ENCODE assay signal across 8 cellular contexts in the genomic region with DNA sequence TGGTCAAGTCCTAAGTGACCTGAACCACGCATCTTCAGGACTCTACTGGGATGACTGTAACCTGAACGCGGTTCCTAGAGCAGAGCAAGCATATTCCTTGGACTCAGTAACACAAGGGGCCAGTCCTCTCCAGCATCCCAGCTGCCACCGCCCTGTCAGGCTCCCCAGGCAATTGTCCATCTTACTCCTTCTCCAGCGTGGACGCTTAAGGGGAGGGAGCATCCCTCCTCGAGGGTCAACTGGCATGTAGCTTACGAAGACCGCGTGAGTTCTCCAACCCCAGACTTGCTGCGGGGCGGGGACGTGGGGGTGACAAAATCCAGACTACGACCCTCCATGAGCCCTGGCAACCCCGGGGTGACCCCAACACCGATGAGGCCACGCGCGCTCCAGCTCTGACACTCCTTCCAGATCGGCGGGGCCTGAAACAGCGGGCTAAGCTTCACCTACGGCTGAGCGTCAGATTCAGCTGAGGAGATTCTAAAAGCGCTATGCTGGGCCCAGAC. TPM values are rescaled to one million over a fixed set of nuclear protein-coding genes. Genes with fewer than 3 reads are reported as not detected.
A peak's percentile ranks its signal among the peaks of the same experiment; 100 is the strongest.
DNase-seq lines count a peak whose midpoint lies in the region; ATAC-seq, FAIRE-seq and TF ChIP-seq lines count a peak whose summit lies in the region.

No MANE protein-coding gene starts in this region.

- DNase-seq in DMS79 treated with DMSO at 0.1 percent for 48 hours (lab: John Stamatoyannopoulos, UW): peak; percentile 52
- peak; percentile 13 for DNase-seq in NCI-H2196 (lab: John Stamatoyannopoulos, UW; ENCODE audit: unreplicated experiment)
- peak; percentile 20 for DNase-seq in astrocyte (ENCODE audit: low read depth)
- no peak for DNase-seq in spleen
- DNase-seq in DMS 273 treated with DMSO at 0.1 percent for 48 hours (lab: John Stamatoyannopoulos, UW): no peak
- DNase-seq in 8988T: no peak

- peaks cover 8% of the 10 kb centered on the region for H3K36me3 Mint-ChIP-seq in astrocyte (ENCODE audit: low read depth, unreplicated experiment)

- FAIRE-seq in astrocyte (lab: Jason Lieb, UNC): no peak

- peak overlapping the region; percentile 98 for H3K4me3 Mint-ChIP-seq in astrocyte (ENCODE audit: unreplicated experiment)

- H4K20me1 ChIP-seq in astrocyte (ENCODE audit: insufficient read depth, low read length): peaks cover 8% of the 10 kb centered on the region

- H3K79me2 ChIP-seq in astrocyte (ENCODE audit: insufficient read depth, low read length): peaks cover 39% of the 10 kb centered on the region

- TF ChIP-seq CTCF in astrocyte (IDR thresholded peaks at IDR 0.05; ENCODE audit: insufficient read depth, low read depth, low read length) (no peak), spleen (IDR thresholded peaks at IDR 0.05 in 8 of 11, conservative IDR thresholded peaks at IDR 0.05 in 3 of 11) (no peak)

- intact Hi-C loops in spleen (cut with DNase I; ENCODE audit: low total_unique reads): no loop called here

- peak; percentile 7 for ATAC-seq in GM21723 (IDR thresholded peaks at IDR 0.05; ENCODE audit: unreplicated experiment)

- no peaks in the 10 kb centered on the region for H3K27me3 ChIP-seq in astrocyte (ENCODE audit: insufficient read depth, low read length)
- H3K27me3 ChIP-seq in iPS-20b (ENCODE audit: insufficient read depth, low read length): no peaks in the 10 kb centered on the region
- no peaks in the 10 kb centered on the region for H3K27me3 ChIP-seq in spleen (replicated peaks in 1 of 7)

- H2AFZ ChIP-seq in astrocyte (ENCODE audit: low read depth, low read length): peak overlapping the region; percentile 90

- H3K4me1 ChIP-seq in astrocyte (ENCODE audit: insufficient read depth, low read length): peaks cover 5% of the 10 kb centered on the region
- peaks cover 7% of the 10 kb centered on the region for H3K4me1 ChIP-seq in iPS-20b (ENCODE audit: insufficient read depth, low read length)
- peaks cover 12 to 48% (median 31%) of the 10 kb centered on the region in 6 donors for H3K4me1 ChIP-seq in spleen

- WGBS in spleen, 5 donors: 3 to 9% (median 4%) methylated on average over 10 to 25 of the region's 25 CpGs

- H3K27ac ChIP-seq in astrocyte (ENCODE audit: low read depth, low read length): peak overlapping the region; percentile 82
- peak overlapping the region; percentile 79 for H3K27ac ChIP-seq in iPS-20b (ENCODE audit: low read length)
- peak overlapping the region in 7 of 8 donors; percentile 69 to 88 (median 84) for H3K27ac ChIP-seq in spleen

- H3K4me3 ChIP-seq in astrocyte (ENCODE audit: insufficient read depth, low read depth, low read length): peak overlapping the region; percentile 89
- peak overlapping the region; percentile 73 for H3K4me3 ChIP-seq in iPS-20b (ENCODE audit: low read length)
- peak overlapping the region; percentile 53 to 84 (median 75) for H3K4me3 ChIP-seq in spleen

- H3K9me3 ChIP-seq in astrocyte (ENCODE audit: insufficient read depth, low read depth, low read length): no peaks in the 10 kb centered on the region
- no peaks in the 10 kb centered on the region for H3K9me3 ChIP-seq in iPS-20b (ENCODE audit: insufficient read depth, low read depth, low read length)
- no peaks in the 10 kb centered on the region for H3K9me3 ChIP-seq in spleen

- peak overlapping the region; percentile 98 for H3K4me2 ChIP-seq in astrocyte (ENCODE audit: low read length)

- no peaks in the 10 kb centered on the region for H3K27me3 Mint-ChIP-seq in astrocyte (ENCODE audit: low read depth, unreplicated experiment)

- peaks cover 5% of the 10 kb centered on the region for H3K4me1 Mint-ChIP-seq in astrocyte (ENCODE audit: low read depth, unreplicated experiment)

- H3K9ac ChIP-seq in astrocyte (ENCODE audit: low read length) (peak overlapping the region; percentile 89), iPS-20b (ENCODE audit: low read depth, low read length) (peak overlapping the region; percentile 98)

- H3K36me3 ChIP-seq in astrocyte (ENCODE audit: insufficient read depth, low read length) (peaks cover 4% of the 10 kb centered on the region), iPS-20b (ENCODE audit: insufficient read depth, low read depth, low read length) (peaks cover 7% of the 10 kb centered on the region; the same call in 1 of the 2 replicates), spleen (peaks cover 0 to 11% (median 0%) of the 10 kb centered on the region in 6 donors)

- no peaks in the 10 kb centered on the region for H3K9me3 Mint-ChIP-seq in astrocyte (ENCODE audit: unreplicated experiment)

- peak overlapping the region; percentile 75 for H3K27ac Mint-ChIP-seq in astrocyte (ENCODE audit: unreplicated experiment)

- no peak for TF ChIP-seq POLR2A in spleen (IDR thresholded peaks at IDR 0.05)

RNA-seq across cellular contexts. Expression of gene MTHFD1, which starts 0.9 kb away (rescaled TPM):
- 51.3 and 56.9 TPM in 2 replicates for total RNA-seq in astrocyte
- total RNA-seq in spleen: 10 to 100 TPM; 25.7 to 65.9 (median 45.3) TPM
- 10 to 100 TPM; 17.6 to 25.8 (median 23.4) TPM for polyA plus RNA-seq in spleen

Comparison
In these comparisons a context has a peak if more than half of its experiments do, and no peak if none do; other contexts are left out.
1. DNase-seq: peak in DMS79 treated with DMSO at 0.1 percent for 48 hours (single experiment), NCI-H2196 (single experiment) and astrocyte (single experiment); none in spleen (single experiment), DMS 273 treated with DMSO at 0.1 percent for 48 hours (single experiment) and 8988T (single experiment).
2. Peak in every context shown above with its lines, with median percentiles within 50 percentile points of each other: H3K27ac ChIP-seq and H3K4me3 ChIP-seq.